8 cellular contexts compared by ENCODE assay signal in genomic region chr5:119470851-119471451, GRCh38. TPM values are rescaled to one million over a fixed set of nuclear protein-coding genes. Genes with fewer than 3 reads are reported as not detected.
DNase-seq lines count a peak whose midpoint lies in the region; ATAC-seq, FAIRE-seq and TF ChIP-seq lines count a peak whose summit lies in the region.

No MANE protein-coding gene starts in this region.

- peaks cover 8 to 37% (median 31%) of the 10 kb centered on the region in 8 donors for H3K9me3 ChIP-seq in spleen

- no peak overlapping the region for H3K27ac ChIP-seq in C4-2B
- H3K27ac ChIP-seq in spleen = peak overlapping the region in 1 of 8 donors; percentile 36

- no peaks in the 10 kb centered on the region for H3K27me3 ChIP-seq in spleen (replicated peaks in 1 of 7)

- ATAC-seq in HG02981 (IDR thresholded peaks at IDR 0.05; ENCODE audit: unreplicated experiment) (peak; percentile 42), GM19324 (IDR thresholded peaks at IDR 0.05; ENCODE audit: low FRiP score, unreplicated experiment) (no peak)

- 59 to 63% (median 60%) methylated on average over 3 of the region's 3 CpGs for WGBS in spleen, 5 donors

- peaks cover 0 to 16% (median 13%) of the 10 kb centered on the region in 6 donors for H3K4me1 ChIP-seq in spleen

- TF ChIP-seq CTCF in C4-2B (conservative IDR thresholded peaks at IDR 0.05) (peak; percentile 91), spleen (IDR thresholded peaks at IDR 0.05 in 8 of 11, conservative IDR thresholded peaks at IDR 0.05 in 3 of 11) (peak in 9 of 11 experiments; percentile 26 to 65 (median 48))

- TF ChIP-seq POLR2A in spleen (IDR thresholded peaks at IDR 0.05) = no peak

- peak; percentile 82 for FAIRE-seq in GM18507 (lab: Jason Lieb, UNC)
- FAIRE-seq in RCC 7860 (lab: Jason Lieb, UNC) = peak; percentile 42

- peak; percentile 4 for DNase-seq in GM18507 (ENCODE audit: extremely low spot score, insufficient read length, low read depth)
- no peak for DNase-seq in RCC 7860 (ENCODE audit: low spot score)
- DNase-seq in fibroblast of peridontal ligament (ENCODE audit: extremely low read depth) = peak; percentile 72
- no peak for DNase-seq in spleen
- DNase-seq in activated T-cell treated with anti-CD3 and anti-CD28 coated beads, Interleukin-2, amount 50 U/mL, for 48 hours = no peak

- H3K36me3 ChIP-seq in spleen = peaks cover 0 to 66% (median 10%) of the 10 kb centered on the region in 6 donors

- intact Hi-C loops in spleen (cut with DNase I; ENCODE audit: low total_unique reads) = no loop called here

- H3K4me3 ChIP-seq in spleen = no peak overlapping the region

RNA-seq across cellular contexts. Expression of gene HSD17B4, which starts 18.7 kb away (rescaled TPM):
- 100 to 1,000 TPM; 134 to 190 (median 159) TPM for total RNA-seq in spleen
- 100 to 1,000 TPM; 135 to 193 (median 149) TPM for polyA plus RNA-seq in spleen

Comparison
In these comparisons a context has a peak if more than half of its experiments do, and no peak if none do; other contexts are left out.
1. DNase-seq: peak in GM18507 (single experiment) and fibroblast of peridontal ligament (single experiment); none in RCC 7860 (single experiment), spleen (single experiment) and activated T-cell treated with anti-CD3 and anti-CD28 coated beads, Interleukin-2, amount 50 U/mL, for 48 hours (0 of 2).